Comparison of ENCODE assay signal across 8 cellular contexts in genomic region chr17:40922239-40922638, GRCh38. TPM values are rescaled to one million over a fixed set of nuclear protein-coding genes. Genes with fewer than 3 reads are reported as not detected.
DNase-seq lines count a peak whose midpoint lies in the region; FAIRE-seq and TF ChIP-seq lines count a peak whose summit lies in the region.
"Had no signal": no experiment of that assay in that cellular context is flagged by ENCODE, and none has a peak within 500 bp of the region (broad histone marks: within the 10 kb centered on the region; RNA-seq: fewer than 3 reads in every experiment).

No MANE protein-coding gene starts in this region.

- no peaks in the 10 kb centered on the region for H3K27me3 ChIP-seq in testis

- no peaks in the 10 kb centered on the region for H3K36me3 Mint-ChIP-seq in activated CD4-positive, alpha-beta T cell treated with anti-CD3 and anti-CD28 coated beads, Interleukin-2, amount 10 ng/mL, durations not matched to agents 7 days and 5 days (ENCODE audit: low read depth)

- intact Hi-C loops in testis (cut with DNase I; ENCODE audit: low total_unique reads) = no loop called here

- H3K9me3 ChIP-seq in testis = no peaks in the 10 kb centered on the region

- no peaks in the 10 kb centered on the region for H3K9me3 Mint-ChIP-seq in activated CD4-positive, alpha-beta T cell treated with anti-CD3 and anti-CD28 coated beads, Interleukin-2, amount 10 ng/mL, durations not matched to agents 7 days and 5 days

- H3K4me1 Mint-ChIP-seq in activated CD4-positive, alpha-beta T cell treated with anti-CD3 and anti-CD28 coated beads, Interleukin-2, amount 10 ng/mL, durations not matched to agents 7 days and 5 days = peaks cover 7% of the 10 kb centered on the region

- H3K36me3 ChIP-seq in testis (ENCODE audit: low read depth, missing control alignments) = no peaks in the 10 kb centered on the region

- H3K27ac ChIP-seq in testis = no peak overlapping the region

- TF ChIP-seq POLR2A in testis (IDR thresholded peaks at IDR 0.05) = no peak

- POLR2A ChIA-PET in activated CD4-positive, alpha-beta T cell treated with anti-CD3 and anti-CD28 coated beads, Interleukin-2, amount 10 ng/mL, durations not matched to agents 7 days and 5 days (lab: Charles Lee) = no interaction called here

- DNase-seq in HPDE6-E6E7 (ENCODE audit: extremely low spot score) (peak; percentile 66), amniotic stem cell (lab: John Stamatoyannopoulos, UW) (peak; percentile 41), testis (peak; percentile 46), NCI-H1048 (lab: John Stamatoyannopoulos, UW) (no peak)
- no peak for DNase-seq in activated CD4-positive, alpha-beta T cell treated with anti-CD3 and anti-CD28 coated beads, Interleukin-2, amount 10 ng/mL, durations not matched to agents 7 days and 5 days
- DNase-seq in activated CD4-positive, alpha-beta T cell treated with anti-CD3 and anti-CD28 coated beads for 4 hours = no peak

- H3K27ac Mint-ChIP-seq in activated CD4-positive, alpha-beta T cell treated with anti-CD3 and anti-CD28 coated beads, Interleukin-2, amount 10 ng/mL, durations not matched to agents 7 days and 5 days = no peak overlapping the region

- 46 to 71% methylated on average over 2 of the region's 2 CpGs for WGBS in testis, 2 donors

- H3K4me1 ChIP-seq in testis = no peaks in the 10 kb centered on the region

- no peak overlapping the region for H3K4me3 Mint-ChIP-seq in activated CD4-positive, alpha-beta T cell treated with anti-CD3 and anti-CD28 coated beads, Interleukin-2, amount 10 ng/mL, durations not matched to agents 7 days and 5 days

- CTCF ChIA-PET in activated CD4-positive, alpha-beta T cell treated with anti-CD3 and anti-CD28 coated beads, Interleukin-2, amount 10 ng/mL, durations not matched to agents 7 days and 5 days (lab: Charles Lee) = no interaction called here

- no peak overlapping the region for H3K4me3 ChIP-seq in testis

- peaks cover 19% of the 10 kb centered on the region for H3K27me3 Mint-ChIP-seq in activated CD4-positive, alpha-beta T cell treated with anti-CD3 and anti-CD28 coated beads, Interleukin-2, amount 10 ng/mL, durations not matched to agents 7 days and 5 days

- peak; percentile 77 for FAIRE-seq in islet of Langerhans (lab: Jason Lieb, UNC)

- TF ChIP-seq CTCF in testis (IDR thresholded peaks at IDR 0.05) = no peak

RNA-seq across cellular contexts. Expression of gene KRT23, which starts 15.2 kb away (rescaled TPM):
- 10 to 100 TPM; 14.0 to 17.3 TPM for total RNA-seq in testis
- 52.2 TPM for polyA plus RNA-seq in testis (ENCODE audit: insufficient read depth, low read depth, low replicate concordance)
- total RNA-seq in activated CD4-positive, alpha-beta T cell treated with anti-CD3 and anti-CD28 coated beads, Interleukin-2, amount 10 ng/mL, durations not matched to agents 7 days and 5 days = not detected
- total RNA-seq: T-helper 2 cell treated with Interferon-gamma antibody and Interleukin-4, amounts not matched to agents 100 ng/mL and 5 ng/mL, for 36 hours had no signal

RNA-seq across cellular contexts. Expression of gene KRT20, which starts 37.2 kb away (rescaled TPM):
- total RNA-seq in testis = not detected
- polyA plus RNA-seq in testis (ENCODE audit: insufficient read depth, low read depth, low replicate concordance) = not detected
- total RNA-seq in activated CD4-positive, alpha-beta T cell treated with anti-CD3 and anti-CD28 coated beads, Interleukin-2, amount 10 ng/mL, durations not matched to agents 7 days and 5 days = not detected
- total RNA-seq: T-helper 2 cell treated with Interferon-gamma antibody and Interleukin-4, amounts not matched to agents 100 ng/mL and 5 ng/mL, for 36 hours had no signal

RNA-seq across cellular contexts. Expression of gene KRT39, which starts 44.5 kb away (rescaled TPM):
- total RNA-seq in testis = not detected
- not detected for polyA plus RNA-seq in testis (ENCODE audit: insufficient read depth, low read depth, low replicate concordance)
- not detected for total RNA-seq in activated CD4-positive, alpha-beta T cell treated with anti-CD3 and anti-CD28 coated beads, Interleukin-2, amount 10 ng/mL, durations not matched to agents 7 days and 5 days
- total RNA-seq: T-helper 2 cell treated with Interferon-gamma antibody and Interleukin-4, amounts not matched to agents 100 ng/mL and 5 ng/mL, for 36 hours had no signal

RNA-seq across cellular contexts. Expression of gene KRT12, which starts 55.2 kb away (rescaled TPM):
- under 1 TPM; 0.63 to 0.68 TPM for total RNA-seq in testis
- 0.26 TPM for polyA plus RNA-seq in testis (ENCODE audit: insufficient read depth, low read depth, low replicate concordance)
- not detected for total RNA-seq in activated CD4-positive, alpha-beta T cell treated with anti-CD3 and anti-CD28 coated beads, Interleukin-2, amount 10 ng/mL, durations not matched to agents 7 days and 5 days
- total RNA-seq: T-helper 2 cell treated with Interferon-gamma antibody and Interleukin-4, amounts not matched to agents 100 ng/mL and 5 ng/mL, for 36 hours had no signal

Comparison
In these comparisons a context has a peak if more than half of its experiments do, and no peak if none do; other contexts are left out.
1. DNase-seq: peak in HPDE6-E6E7 (single experiment), amniotic stem cell (single experiment) and testis (single experiment); none in activated CD4-positive, alpha-beta T cell treated with anti-CD3 and anti-CD28 coated beads, Interleukin-2, amount 10 ng/mL, durations not matched to agents 7 days and 5 days (single experiment), NCI-H1048 (single experiment) and activated CD4-positive, alpha-beta T cell treated with anti-CD3 and anti-CD28 coated beads for 4 hours (0 of 2).
2. RNA of gene KRT23, which starts 15.2 kb away (total RNA-seq): 14.0 to 17.3 TPM in testis; not detected in activated CD4-positive, alpha-beta T cell treated with anti-CD3 and anti-CD28 coated beads, Interleukin-2, amount 10 ng/mL, durations not matched to agents 7 days and 5 days; every median in the first group is over 10 times any median in the second.